30 cellular contexts compared by ENCODE assay signal in genomic region chr5:5360878-5361520, GRCh38.
DNase-seq lines count a peak whose midpoint lies in the region; ATAC-seq, FAIRE-seq and TF ChIP-seq lines count a peak whose summit lies in the region.
"Had no signal": no experiment of that assay in that cellular context is flagged by ENCODE, and none has a peak within 500 bp of the region (broad histone marks: within the 10 kb centered on the region; RNA-seq: fewer than 3 reads in every experiment).

No MANE protein-coding gene starts in this region.

- POLR2A ChIA-PET in HepG2 (lab: Yijun Ruan, JAX) = interaction anchor here (0.7 to 3.8 kb wide), 4 partner anchors 11 to 61 kb away, joined by 3 to 43 read pairs (median 4); partner anchors contain the start of gene ICE1
- POLR2A ChIA-PET in activated CD4-positive, alpha-beta memory T cell treated with anti-CD3 and anti-CD28 coated beads, Interleukin-2, amount 10 ng/mL, durations not matched to agents 7 days and 5 days (lab: Charles Lee) = no interaction called here

- in situ Hi-C loops in HepG2 (cut with HindIII; ENCODE audit: extremely low pct_ligation_motif_present, low pct_unique_long_range_greater_than_20kb) = no loop called here

- H3K4me1 ChIP-seq in HepG2 (ENCODE audit: insufficient read depth, low read length) = peaks cover 89% of the 10 kb centered on the region
- H3K4me1 ChIP-seq: prostate gland, sigmoid colon, uterus had no signal

- H3K27me3 ChIP-seq in HepG2 (ENCODE audit: control insufficient read depth in 1 of 2, insufficient read depth in 2 of 2, low read length in 2 of 2) = no peaks in the 10 kb centered on the region
- H3K27me3 ChIP-seq: sigmoid colon, uterus had no signal

- peak overlapping the region; percentile 79 for H3K27ac Mint-ChIP-seq in progenitor cell of endocrine pancreas
- no peak overlapping the region for H3K27ac Mint-ChIP-seq in activated CD4-positive, alpha-beta memory T cell treated with anti-CD3 and anti-CD28 coated beads, Interleukin-2, amount 10 ng/mL, durations not matched to agents 7 days and 5 days
- H3K27ac Mint-ChIP-seq: activated B cell treated with CpG ODN at 0.5 μM for 24 hours; activated CD4-positive, alpha-beta T cell treated with anti-CD3 and anti-CD28 coated beads, Interleukin-2, amount 10 ng/mL, durations not matched to agents 7 days and 5 days; activated naive CD8-positive, alpha-beta T cell; activated T-cell treated with anti-CD3 and anti-CD28 coated beads, Interleukin-2, amount 50 U/mL, for 24 hours; memory B cell; stimulated activated naive CD8-positive, alpha-beta T cell treated with anti-CD3 and anti-CD28 coated beads, Interleukin-15, amount 100 ng/mL, for 72 hours had no signal

- H3K79me2 ChIP-seq in HepG2 (ENCODE audit: insufficient read depth, low read length) = no peaks in the 10 kb centered on the region

- no peak for DNase-seq in HTR-8/SVneo (ENCODE audit: insufficient read length, low spot score)
- DNase-seq in SK-N-DZ (ENCODE audit: low spot score) = peak; percentile 95
- peak; percentile 92 for DNase-seq in HepG2 (ENCODE audit: low spot score)
- DNase-seq in progenitor cell of endocrine pancreas (ENCODE audit: low spot score, unreplicated experiment) = no peak
- DNase-seq in activated CD4-positive, alpha-beta memory T cell treated with anti-CD3 and anti-CD28 coated beads, Interleukin-2, amount 10 ng/mL, durations not matched to agents 7 days and 5 days = no peak
- DNase-seq: activated B cell treated with CpG ODN at 0.5 μM for 24 hours; activated CD4-positive, alpha-beta T cell treated with anti-CD3 and anti-CD28 coated beads, Interleukin-2, amount 10 ng/mL, durations not matched to agents 7 days and 5 days; activated effector memory CD4-positive, alpha-beta T cell treated with anti-CD3 and anti-CD28 coated beads, Interleukin-2, amount 50 U/mL, for 16 hours; activated T-cell treated with anti-CD3 and anti-CD28 coated beads, Interleukin-2, amount 50 U/mL, for 24 hours; CD8-positive, alpha-beta memory T cell; hypothalamus; KBM-7; left cardiac atrium; NCI-H1105; NCI-H1930; NCI-H2171 treated with DMSO at 0.1 percent for 48 hours; NCI-H510A; sigmoid colon; stimulated activated CD4-positive, alpha-beta T cell treated with anti-CD3 and anti-CD28 coated beads, Interleukin-12 subunit alpha, Interleukin-12 subunit beta, amount 100 ng/mL, for 4 hours; stimulated activated CD4-positive, alpha-beta T cell treated with anti-CD3 and anti-CD28 coated beads, Interleukin-2, amount 100 ng/mL, for 48 hours; stimulated activated naive CD8-positive, alpha-beta T cell treated with anti-CD3 and anti-CD28 coated beads, Interleukin-15, amount 100 ng/mL, for 72 hours; uterus had no signal

- TF ChIP-seq RAD21 in HepG2 (CRISPR knock-in tag; IDR thresholded peaks at IDR 0.05) = no peak

- peak overlapping the region in 1 of 3 experiments; percentile 39; a peak in 2 of 6 replicates for H3K4me3 ChIP-seq in HepG2 (replicated peaks in 1 of 3; ENCODE audit: insufficient read depth in 1 of 3, low read depth in 2 of 3, low read length in 3 of 3)
- H3K4me3 ChIP-seq: prostate gland, sigmoid colon, thoracic aorta, uterus had no signal

- intact Hi-C loops in HepG2 (cut with micrococcal nuclease; ENCODE audit: unreplicated experiment) = loop anchor here (1.0 to 5.0 kb wide), 2 partner anchors 10 to 61 kb away; partner anchors contain the start of gene ICE1

- no peak overlapping the region for H2AFZ ChIP-seq in HepG2 (ENCODE audit: low read length)

- TF ChIP-seq POLR2A in HepG2 (IDR thresholded peaks at IDR 0.05; ENCODE audit: insufficient read depth in 1 of 2, low read depth in 2 of 2, low read length in 2 of 2) = no peak

- H3K27me3 Mint-ChIP-seq in progenitor cell of endocrine pancreas = no peaks in the 10 kb centered on the region
- H3K27me3 Mint-ChIP-seq in activated CD4-positive, alpha-beta memory T cell treated with anti-CD3 and anti-CD28 coated beads, Interleukin-2, amount 10 ng/mL, durations not matched to agents 7 days and 5 days = no peaks in the 10 kb centered on the region
- H3K27me3 Mint-ChIP-seq: activated B cell treated with CpG ODN at 0.5 μM for 24 hours; activated CD4-positive, alpha-beta T cell treated with anti-CD3 and anti-CD28 coated beads, Interleukin-2, amount 10 ng/mL, durations not matched to agents 7 days and 5 days; activated naive CD8-positive, alpha-beta T cell; activated T-cell treated with anti-CD3 and anti-CD28 coated beads, Interleukin-2, amount 50 U/mL, for 24 hours; CD8-positive, alpha-beta memory T cell; memory B cell; stimulated activated naive CD8-positive, alpha-beta T cell treated with anti-CD3 and anti-CD28 coated beads, Interleukin-15, amount 100 ng/mL, for 72 hours had no signal

- no TSS peak for BruUV-seq in HepG2 (replicated peaks; lab: Mats Ljungman, UMichigan)

- peak overlapping the region; percentile 89 for H3K27ac ChIP-seq in HepG2 (ENCODE audit: extremely low read length, insufficient read depth, low read length)
- H3K27ac ChIP-seq: prostate gland, sigmoid colon, thoracic aorta, uterus had no signal

- H3K4me1 Mint-ChIP-seq in progenitor cell of endocrine pancreas (ENCODE audit: low read depth) = peaks cover 51% of the 10 kb centered on the region
- H3K4me1 Mint-ChIP-seq in activated CD4-positive, alpha-beta memory T cell treated with anti-CD3 and anti-CD28 coated beads, Interleukin-2, amount 10 ng/mL, durations not matched to agents 7 days and 5 days = no peaks in the 10 kb centered on the region
- H3K4me1 Mint-ChIP-seq: activated B cell treated with CpG ODN at 0.5 μM for 24 hours; activated CD4-positive, alpha-beta T cell treated with anti-CD3 and anti-CD28 coated beads, Interleukin-2, amount 10 ng/mL, durations not matched to agents 7 days and 5 days; CD8-positive, alpha-beta memory T cell; memory B cell; stimulated activated naive CD8-positive, alpha-beta T cell treated with anti-CD3 and anti-CD28 coated beads, Interleukin-15, amount 100 ng/mL, for 72 hours had no signal

- CTCF ChIA-PET in HepG2 (lab: Yijun Ruan, JAX; ENCODE audit: low intra/inter-chr PET ratio, low total read pairs) = no interaction called here
- CTCF ChIA-PET in activated CD4-positive, alpha-beta memory T cell treated with anti-CD3 and anti-CD28 coated beads, Interleukin-2, amount 10 ng/mL, durations not matched to agents 7 days and 5 days (lab: Charles Lee) = no interaction called here

- H3K9me3 Mint-ChIP-seq in progenitor cell of endocrine pancreas (ENCODE audit: low read depth) = no peaks in the 10 kb centered on the region
- no peaks in the 10 kb centered on the region for H3K9me3 Mint-ChIP-seq in activated CD4-positive, alpha-beta memory T cell treated with anti-CD3 and anti-CD28 coated beads, Interleukin-2, amount 10 ng/mL, durations not matched to agents 7 days and 5 days
- H3K9me3 Mint-ChIP-seq: activated B cell treated with CpG ODN at 0.5 μM for 24 hours; activated CD4-positive, alpha-beta T cell treated with anti-CD3 and anti-CD28 coated beads, Interleukin-2, amount 10 ng/mL, durations not matched to agents 7 days and 5 days; activated T-cell treated with anti-CD3 and anti-CD28 coated beads, Interleukin-2, amount 50 U/mL, for 24 hours; CD8-positive, alpha-beta memory T cell; memory B cell; stimulated activated naive CD8-positive, alpha-beta T cell treated with anti-CD3 and anti-CD28 coated beads, Interleukin-15, amount 100 ng/mL, for 72 hours had no signal

- no peak overlapping the region for H3K4me3 Mint-ChIP-seq in progenitor cell of endocrine pancreas (ENCODE audit: low read depth)
- H3K4me3 Mint-ChIP-seq in activated CD4-positive, alpha-beta memory T cell treated with anti-CD3 and anti-CD28 coated beads, Interleukin-2, amount 10 ng/mL, durations not matched to agents 7 days and 5 days = no peak overlapping the region
- H3K4me3 Mint-ChIP-seq: activated B cell treated with CpG ODN at 0.5 μM for 24 hours; activated CD4-positive, alpha-beta T cell treated with anti-CD3 and anti-CD28 coated beads, Interleukin-2, amount 10 ng/mL, durations not matched to agents 7 days and 5 days; activated naive CD8-positive, alpha-beta T cell; activated T-cell treated with anti-CD3 and anti-CD28 coated beads, Interleukin-2, amount 50 U/mL, for 24 hours; CD8-positive, alpha-beta memory T cell; memory B cell; stimulated activated naive CD8-positive, alpha-beta T cell treated with anti-CD3 and anti-CD28 coated beads, Interleukin-15, amount 100 ng/mL, for 72 hours had no signal

- H3K36me3 ChIP-seq in HepG2 (replicated peaks in 1 of 2; ENCODE audit: control insufficient read depth in 1 of 2, insufficient read depth in 2 of 2, low read length in 2 of 2) = no peaks in the 10 kb centered on the region
- H3K36me3 ChIP-seq: prostate gland, sigmoid colon, thoracic aorta, uterus had no signal

- WGBS in HepG2 (ENCODE audit: low lambda C conversion rate) = 8% methylated on average over 10 of the region's 10 CpGs

- no peak for TF ChIP-seq CTCF in HepG2 (CRISPR knock-in tag; IDR thresholded peaks at IDR 0.05)
- TF ChIP-seq CTCF in progenitor cell of endocrine pancreas (IDR thresholded peaks at IDR 0.05; ENCODE audit: unreplicated experiment) = no peak

- ATAC-seq in HepG2 (peak; percentile 93), HG03196 (IDR thresholded peaks at IDR 0.05; ENCODE audit: unreplicated experiment) (no peak), GM18909 (IDR thresholded peaks at IDR 0.05; ENCODE audit: poor library complexity, unreplicated experiment) (no peak)
- ATAC-seq: HCT116; left cardiac atrium; stimulated activated naive CD8-positive, alpha-beta T cell treated with anti-CD3 and anti-CD28 coated beads, Interleukin-15, amount 100 ng/mL, for 72 hours had no signal

- H3K36me3 Mint-ChIP-seq in progenitor cell of endocrine pancreas (ENCODE audit: insufficient read depth) = no peaks in the 10 kb centered on the region
- no peaks in the 10 kb centered on the region for H3K36me3 Mint-ChIP-seq in activated CD4-positive, alpha-beta memory T cell treated with anti-CD3 and anti-CD28 coated beads, Interleukin-2, amount 10 ng/mL, durations not matched to agents 7 days and 5 days (ENCODE audit: low read depth)
- H3K36me3 Mint-ChIP-seq: activated naive CD8-positive, alpha-beta T cell; memory B cell had no signal

- H4K20me1 ChIP-seq in HepG2 (ENCODE audit: insufficient read depth, low read length) = no peaks in the 10 kb centered on the region

- FAIRE-seq in HTR-8/SVneo (lab: Jason Lieb, UNC) (peak; percentile 31), HepG2 (lab: Jason Lieb, UNC) (peak; percentile 95)
- FAIRE-seq: GM12891 had no signal

- H3K9ac ChIP-seq in HepG2 (ENCODE audit: insufficient read depth, low read depth, low read length) = peak overlapping the region; percentile 62

- no peaks in the 10 kb centered on the region for H3K9me3 ChIP-seq in HepG2 (ENCODE audit: low read length)
- H3K9me3 ChIP-seq: prostate gland, sigmoid colon, thoracic aorta, uterus had no signal

- H3K4me2 ChIP-seq in HepG2 (ENCODE audit: low read depth, low read length) = peak overlapping the region; percentile 72

- peak; percentile 83 to 92; a peak in 3 of 4 replicates for TF ChIP-seq EP300 in HepG2 (IDR thresholded peaks at IDR 0.05; ENCODE audit: low read depth in 2 of 2, low read length in 2 of 2)
- peak; percentile 67; the same call in 1 of the 2 replicates for TF ChIP-seq EP300 in HepG2 (CRISPR knock-in tag; IDR thresholded peaks at IDR 0.05; ENCODE audit: borderline replicate concordance)

TF ChIP-seq in HepG2, 621 proteins besides CTCF, POLR2A, EP300 and RAD21 (continues in another document):
- TF ChIP-seq ISX (CRISPR knock-in tag; conservative IDR thresholded peaks at IDR 0.05) = no peak

Comparison
In these comparisons a context has a peak if more than half of its experiments do, and no peak if none do; other contexts are left out.
1. DNase-seq: peak in SK-N-DZ (single experiment) and HepG2 (single experiment); none in HTR-8/SVneo (single experiment), progenitor cell of endocrine pancreas (single experiment) and activated CD4-positive, alpha-beta memory T cell treated with anti-CD3 and anti-CD28 coated beads, Interleukin-2, amount 10 ng/mL, durations not matched to agents 7 days and 5 days (single experiment).